In genomic region chr21:25161571-25161970, GRCh38 we compare ENCODE assay signal across 28 cellular contexts.
"Had no signal": no experiment of that assay in that cellular context is flagged by ENCODE, and none has a peak within 500 bp of the region (broad histone marks: within the 10 kb centered on the region; RNA-seq: fewer than 3 reads in every experiment).

No MANE protein-coding gene starts in this region.

- H3K36me3 ChIP-seq: colonic mucosa, esophagus muscularis mucosa, esophagus squamous epithelium, gastrocnemius medialis, gastroesophageal sphincter, heart left ventricle, heart right ventricle had no signal

- H3K27ac Mint-ChIP-seq: dendritic cell treated with granulocyte-macrophage colony-stimulating factor and Interleukin-4, amounts not matched to agents 40 ng/mL and 50 ng/mL, for 4 days; effector memory CD8-positive, alpha-beta T cell; endodermal cell had no signal

- H3K27me3 Mint-ChIP-seq: dendritic cell treated with granulocyte-macrophage colony-stimulating factor and Interleukin-4, amounts not matched to agents 40 ng/mL and 50 ng/mL, for 4 days; effector memory CD8-positive, alpha-beta T cell had no signal

- H3K4me1 ChIP-seq: colonic mucosa, esophagus muscularis mucosa, esophagus squamous epithelium, foreskin keratinocyte, gastrocnemius medialis, gastroesophageal sphincter, heart left ventricle, heart right ventricle had no signal

- ATAC-seq: effector memory CD8-positive, alpha-beta T cell; esophagus mucosa; foreskin keratinocyte; gastrocnemius medialis; gastroesophageal sphincter; heart left ventricle; heart right ventricle had no signal

- DNase-seq: colonic mucosa; cortex of kidney; dermis blood vessel endothelial cell; dorsolateral prefrontal cortex; effector CD4-positive, alpha-beta T cell; effector CD8-positive, alpha-beta T cell; effector memory CD8-positive, alpha-beta T cell; endodermal cell; erythroblast; esophagus squamous epithelium; foreskin fibroblast; foreskin keratinocyte; foreskin melanocyte; gastrocnemius medialis; glutamatergic neuron; head of caudate nucleus; heart left ventricle; heart right ventricle had no signal

- H3K9me3 ChIP-seq: colonic mucosa, gastrocnemius medialis had no signal

- H3K27me3 ChIP-seq: colonic mucosa, dorsolateral prefrontal cortex, esophagus muscularis mucosa, esophagus squamous epithelium, foreskin keratinocyte, gastrocnemius medialis, gastroesophageal sphincter, heart left ventricle, heart right ventricle had no signal

- H3K27ac ChIP-seq: colonic mucosa, coronary artery, dorsolateral prefrontal cortex, epithelial cell of prostate, esophagus muscularis mucosa, esophagus squamous epithelium, foreskin keratinocyte, gastrocnemius medialis, gastroesophageal sphincter, heart left ventricle, heart right ventricle had no signal

- FAIRE-seq: colon, endometrium, endothelial cell of umbilical vein, frontal cortex had no signal

- H3K4me3 Mint-ChIP-seq: dendritic cell treated with granulocyte-macrophage colony-stimulating factor and Interleukin-4, amounts not matched to agents 40 ng/mL and 50 ng/mL, for 4 days; effector memory CD8-positive, alpha-beta T cell; endodermal cell had no signal

- H3K4me3 ChIP-seq: colonic mucosa, coronary artery, dorsolateral prefrontal cortex, esophagus muscularis mucosa, esophagus squamous epithelium, gastrocnemius medialis, gastroesophageal sphincter, heart left ventricle, heart right ventricle had no signal

- H3K4me1 Mint-ChIP-seq: endodermal cell had no signal
